Comparison of ENCODE assay signal across 19 cellular contexts in the genomic region with DNA sequence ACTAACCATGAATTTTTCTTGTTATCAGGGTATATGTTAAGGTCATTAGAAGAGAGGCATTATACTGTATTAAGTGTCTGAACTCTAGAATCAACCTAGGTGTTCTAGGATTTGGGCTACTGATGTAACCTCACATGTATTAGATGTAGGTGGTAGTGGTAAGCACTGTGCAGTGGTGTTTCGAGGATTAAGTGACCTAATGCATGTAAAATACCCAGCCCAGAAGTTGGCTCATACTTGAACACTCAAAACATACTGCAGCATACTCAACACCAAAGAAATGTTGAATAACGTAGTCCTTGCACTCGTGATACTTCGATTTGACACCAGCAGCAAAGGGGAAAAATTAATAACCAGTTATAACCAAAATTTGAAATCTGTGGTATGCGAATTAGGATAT. TPM values are rescaled to one million over a fixed set of nuclear protein-coding genes. Genes with fewer than 3 reads are reported as not detected.
DNase-seq lines count a peak whose midpoint lies in the region; ATAC-seq, FAIRE-seq and TF ChIP-seq lines count a peak whose summit lies in the region.
"Had no signal": no experiment of that assay in that cellular context is flagged by ENCODE, and none has a peak within 500 bp of the region (broad histone marks: within the 10 kb centered on the region; RNA-seq: fewer than 3 reads in every experiment).

No MANE protein-coding gene starts in this region.

- in situ Hi-C loops in HepG2 (cut with HindIII; ENCODE audit: extremely low pct_ligation_motif_present, low pct_unique_long_range_greater_than_20kb) (no loop called here), GM12878 (cut with MboI) (no loop called here)

- RAD21 ChIA-PET in GM12878 (lab: Charles Lee; ENCODE audit: unreplicated experiment): no interaction called here

- TF ChIP-seq RAD21 in HepG2 (CRISPR knock-in tag; IDR thresholded peaks at IDR 0.05) (no peak), GM12878 (IDR thresholded peaks at IDR 0.05; ENCODE audit: insufficient read depth, low read depth, low read length) (no peak)

- H3K27ac Mint-ChIP-seq in activated T-cell treated with anti-CD3 and anti-CD28 coated beads, Interleukin-2, amount 50 U/mL, for 24 hours: peak overlapping the region; percentile 19
- H3K27ac Mint-ChIP-seq in stimulated activated effector memory CD8-positive, alpha-beta T cell treated with anti-CD3 and anti-CD28 coated beads, Interleukin-12 subunit alpha, Interleukin-12 subunit beta, amount 100 ng/mL, for 72 hours: peak overlapping the region; percentile 2
- H3K27ac Mint-ChIP-seq: HFFc6 had no signal

- TF ChIP-seq POLR2A in HepG2 (IDR thresholded peaks at IDR 0.05; ENCODE audit: insufficient read depth in 1 of 2, low read depth in 2 of 2, low read length in 2 of 2) (no peak), right lobe of liver (IDR thresholded peaks at IDR 0.05) (no peak), GM12878 (IDR thresholded peaks at IDR 0.05; ENCODE audit: low read depth, low read length) (no peak)

- TF ChIP-seq CTCF in HepG2 (CRISPR knock-in tag; IDR thresholded peaks at IDR 0.05) (no peak), right lobe of liver (IDR thresholded peaks at IDR 0.05) (no peak), GM12878 (IDR thresholded peaks at IDR 0.05 in 2 of 3, conservative IDR thresholded peaks at IDR 0.05 in 1 of 3; ENCODE audit: control insufficient read depth in 2 of 3, extremely low read depth in 1 of 3, insufficient read depth in 1 of 3, low read depth in 3 of 3, low read length in 3 of 3) (no peak)

- FAIRE-seq in HepG2 (lab: Jason Lieb, UNC) (no peak), GM12878 (lab: Jason Lieb, UNC) (peak; percentile 38)
- FAIRE-seq: D721Med, G401.6, HTR-8/SVneo had no signal

- ATAC-seq in HepG2 (no peak), right lobe of liver (no peak), GM12878 (no peak)
- peak; percentile 80 for ATAC-seq in stimulated activated effector memory CD8-positive, alpha-beta T cell treated with anti-CD3 and anti-CD28 coated beads, Interleukin-12 subunit alpha, Interleukin-12 subunit beta, amount 100 ng/mL, for 72 hours

- H4K20me1 ChIP-seq in HepG2 (ENCODE audit: insufficient read depth, low read length) (no peaks in the 10 kb centered on the region; the same call in 1 of the 2 replicates), GM12878 (ENCODE audit: control insufficient read depth, insufficient read depth) (no peaks in the 10 kb centered on the region)

- SMC1A ChIA-PET in GM12878 (lab: Charles Lee; ENCODE audit: uncharacterized antibody, unreplicated experiment): no interaction called here

- CTCF ChIA-PET in HepG2 (lab: Yijun Ruan, JAX; ENCODE audit: low intra/inter-chr PET ratio, low total read pairs) (no interaction called here), GM12878 (lab: Yijun Ruan, JAX) (no interaction called here)

- TF ChIP-seq EP300 in HepG2 (IDR thresholded peaks at IDR 0.05; ENCODE audit: low read depth in 2 of 2, low read length in 2 of 2) (no peak), HepG2 (CRISPR knock-in tag; IDR thresholded peaks at IDR 0.05; ENCODE audit: borderline replicate concordance) (no peak), GM12878 (IDR thresholded peaks at IDR 0.05; ENCODE audit: borderline replicate concordance in 1 of 2, control insufficient read depth in 1 of 2, low read depth in 2 of 2, low read length in 2 of 2) (no peak)

- H3K4me3 ChIP-seq in HepG2 (replicated peaks in 1 of 3; ENCODE audit: insufficient read depth in 1 of 3, low read depth in 2 of 3, low read length in 3 of 3) (no peak overlapping the region), right lobe of liver (no peak overlapping the region), GM12878 (no peak overlapping the region)
- H3K4me3 ChIP-seq: BLaER1 treated with 17β-estradiol and CSF1 and Interleukin-3, amounts not matched to agents 10 nM and 100 nM had no signal

- no peaks in the 10 kb centered on the region for H3K9me3 ChIP-seq in HepG2 (ENCODE audit: low read length)
- H3K9me3 ChIP-seq in right lobe of liver: no peaks in the 10 kb centered on the region
- H3K9me3 ChIP-seq in GM12878 (replicated peaks; ENCODE audit: control insufficient read depth, insufficient read depth, low read length): peaks cover 2% of the 10 kb centered on the region; the same call in 2 of the 3 replicates

- H3K4me2 ChIP-seq in HepG2 (ENCODE audit: low read depth, low read length) (no peak overlapping the region), GM12878 (ENCODE audit: control insufficient read depth, insufficient read depth) (no peak overlapping the region)
- H3K4me2 ChIP-seq: BLaER1 treated with 17β-estradiol and CSF1 and Interleukin-3, amounts not matched to agents 10 nM and 100 nM had no signal

- DNase-seq in activated T-cell treated with anti-CD3 and anti-CD28 coated beads, Interleukin-2, amount 50 U/mL, for 24 hours: no peak
- no peak for DNase-seq in activated T-cell treated with anti-CD3 and anti-CD28 coated beads for 4 hours
- no peak for DNase-seq in HepG2 (ENCODE audit: low spot score)
- DNase-seq in right lobe of liver: no peak
- no peak for DNase-seq in GM12878 (ENCODE audit: low read depth, low spot score)
- no peak for DNase-seq in stimulated activated effector memory CD8-positive, alpha-beta T cell treated with anti-CD3 and anti-CD28 coated beads, Interleukin-12 subunit alpha, Interleukin-12 subunit beta, amount 100 ng/mL, for 72 hours (ENCODE audit: low spot score in 2 of 2)
- no peak for DNase-seq in C1 segment of cervical spinal cord (lab: John Stamatoyannopoulos, UW)
- no peak for DNase-seq in stimulated activated CD4-positive, alpha-beta T cell treated with anti-CD3 and anti-CD28 coated beads, Interleukin-12 subunit alpha, Interleukin-12 subunit beta, amount 100 ng/mL, for 4 hours
- DNase-seq: ACHN; CD4-positive, alpha-beta memory T cell; DMS153; DMS79 treated with DMSO at 0.1 percent for 48 hours; EL; HCEC 1CT; HFFc6 had no signal

- peaks cover 57% of the 10 kb centered on the region for H3K4me1 Mint-ChIP-seq in activated T-cell treated with anti-CD3 and anti-CD28 coated beads, Interleukin-2, amount 50 U/mL, for 24 hours (ENCODE audit: low read depth)
- peaks cover 33% of the 10 kb centered on the region for H3K4me1 Mint-ChIP-seq in stimulated activated effector memory CD8-positive, alpha-beta T cell treated with anti-CD3 and anti-CD28 coated beads, Interleukin-12 subunit alpha, Interleukin-12 subunit beta, amount 100 ng/mL, for 72 hours

- peaks cover 55% of the 10 kb centered on the region for H3K36me3 Mint-ChIP-seq in activated T-cell treated with anti-CD3 and anti-CD28 coated beads, Interleukin-2, amount 50 U/mL, for 24 hours (ENCODE audit: low read depth)
- H3K36me3 Mint-ChIP-seq in stimulated activated effector memory CD8-positive, alpha-beta T cell treated with anti-CD3 and anti-CD28 coated beads, Interleukin-12 subunit alpha, Interleukin-12 subunit beta, amount 100 ng/mL, for 72 hours: no peaks in the 10 kb centered on the region

- no peak overlapping the region for H3K4me3 Mint-ChIP-seq in activated T-cell treated with anti-CD3 and anti-CD28 coated beads, Interleukin-2, amount 50 U/mL, for 24 hours
- peak overlapping the region; percentile 5 for H3K4me3 Mint-ChIP-seq in stimulated activated effector memory CD8-positive, alpha-beta T cell treated with anti-CD3 and anti-CD28 coated beads, Interleukin-12 subunit alpha, Interleukin-12 subunit beta, amount 100 ng/mL, for 72 hours
- H3K4me3 Mint-ChIP-seq: HFFc6 had no signal

- H3K9me3 Mint-ChIP-seq in activated T-cell treated with anti-CD3 and anti-CD28 coated beads, Interleukin-2, amount 50 U/mL, for 24 hours: no peaks in the 10 kb centered on the region
- H3K9me3 Mint-ChIP-seq in stimulated activated effector memory CD8-positive, alpha-beta T cell treated with anti-CD3 and anti-CD28 coated beads, Interleukin-12 subunit alpha, Interleukin-12 subunit beta, amount 100 ng/mL, for 72 hours: no peaks in the 10 kb centered on the region
- H3K9me3 Mint-ChIP-seq: CD4-positive, alpha-beta memory T cell; HFFc6 had no signal

- POLR2A ChIA-PET in HepG2 (lab: Yijun Ruan, JAX) (no interaction called here), GM12878 (lab: Charles Lee) (no interaction called here)

- no peak overlapping the region for H2AFZ ChIP-seq in HepG2 (ENCODE audit: low read length)
- H2AFZ ChIP-seq in GM12878 (ENCODE audit: control insufficient read depth, low read depth, low read length): no peak overlapping the region

- H3K27ac ChIP-seq in HepG2 (ENCODE audit: extremely low read length, insufficient read depth, low read length): no peak overlapping the region
- no peak overlapping the region for H3K27ac ChIP-seq in right lobe of liver
- no peak overlapping the region for H3K27ac ChIP-seq in GM12878 (ENCODE audit: control insufficient read depth, insufficient read depth)
- H3K27ac ChIP-seq: BLaER1 treated with 17β-estradiol and CSF1 and Interleukin-3, amounts not matched to agents 10 nM and 100 nM had no signal

- H3K9ac ChIP-seq in HepG2 (ENCODE audit: insufficient read depth, low read depth, low read length): no peak overlapping the region
- H3K9ac ChIP-seq in GM12878 (ENCODE audit: control insufficient read depth, insufficient read depth, low read length): no peak overlapping the region
- H3K9ac ChIP-seq: BLaER1 treated with 17β-estradiol and CSF1 and Interleukin-3, amounts not matched to agents 10 nM and 100 nM had no signal

- H3K79me2 ChIP-seq in HepG2 (ENCODE audit: insufficient read depth, low read length): peaks cover 77% of the 10 kb centered on the region
- peaks cover 50% of the 10 kb centered on the region for H3K79me2 ChIP-seq in GM12878 (ENCODE audit: control insufficient read depth, insufficient read depth, low read length)

- H3K27me3 ChIP-seq in HepG2 (ENCODE audit: control insufficient read depth in 1 of 2, insufficient read depth in 2 of 2, low read length in 2 of 2) (no peaks in the 10 kb centered on the region), right lobe of liver (no peaks in the 10 kb centered on the region), GM12878 (replicated peaks in 1 of 2; ENCODE audit: control insufficient read depth in 2 of 2, insufficient read depth in 2 of 2, low read length in 1 of 2) (no peaks in the 10 kb centered on the region)
- H3K27me3 ChIP-seq: BLaER1 treated with 17β-estradiol and CSF1 and Interleukin-3, amounts not matched to agents 10 nM and 100 nM had no signal

- peaks cover 1 to 7% of the 10 kb centered on the region in 2 experiments; a peak in 3 of 5 replicates for H3K36me3 ChIP-seq in HepG2 (replicated peaks in 1 of 2; ENCODE audit: control insufficient read depth in 1 of 2, insufficient read depth in 2 of 2, low read length in 2 of 2)
- no peaks in the 10 kb centered on the region for H3K36me3 ChIP-seq in right lobe of liver
- H3K36me3 ChIP-seq in GM12878 (ENCODE audit: control insufficient read depth in 2 of 2, insufficient read depth in 2 of 2, low read length in 1 of 2): peaks cover 0 to 10% of the 10 kb centered on the region in 2 experiments; a peak in 3 of 4 replicates

- BruUV-seq in HepG2 (replicated peaks; lab: Mats Ljungman, UMichigan): TSS peak; percentile 3
- BruUV-seq in GM12878 (replicated peaks; lab: Mats Ljungman, UMichigan): no TSS peak

- 97% methylated on average over 5 of the region's 5 CpGs for WGBS in HepG2 (ENCODE audit: low lambda C conversion rate)
- WGBS in right lobe of liver (ENCODE audit: insufficient coverage, low coverage, low lambda C conversion rate, missing lambda C conversion rate): 87% methylated on average over 5 of the region's 5 CpGs
- WGBS in GM12878 (ENCODE audit: insufficient coverage, insufficient replicate concordance, low lambda C conversion rate, missing lambda C conversion rate): 100% methylated on average over 5 of the region's 5 CpGs

- intact Hi-C loops in HepG2 (cut with micrococcal nuclease; ENCODE audit: unreplicated experiment): no loop called here
- intact Hi-C loops in right lobe of liver (cut with DNase I): no loop called here
- intact Hi-C loops in GM12878 (cut with micrococcal nuclease; ENCODE audit: unreplicated experiment): no loop called here

- peaks cover 16% of the 10 kb centered on the region for H3K4me1 ChIP-seq in HepG2 (ENCODE audit: insufficient read depth, low read length)
- peaks cover 0 to 33% (median 0%) of the 10 kb centered on the region in 4 donors for H3K4me1 ChIP-seq in right lobe of liver
- peaks cover 17% of the 10 kb centered on the region for H3K4me1 ChIP-seq in GM12878 (ENCODE audit: control insufficient read depth, insufficient read depth, low read length)

- H3K27me3 Mint-ChIP-seq in activated T-cell treated with anti-CD3 and anti-CD28 coated beads, Interleukin-2, amount 50 U/mL, for 24 hours: no peaks in the 10 kb centered on the region
- H3K27me3 Mint-ChIP-seq: CD4-positive, alpha-beta memory T cell had no signal

RNA-seq across cellular contexts. Expression of a gene that starts 48.7 kb away (rescaled TPM):
- total RNA-seq in HepG2 (2016; rRNA removed; fragmentation: Illumina TruSeq; extraction: Trizol): 136 and 167 TPM in 2 replicates
- 33.5 and 40.4 TPM in 2 replicates for total RNA-seq in HepG2 (2016; cell fraction: cytosol; rRNA removed; fragmentation: Illumina TruSeq; extraction: Trizol; ENCODE audit: low read depth)
- total RNA-seq in HepG2 (2016; cell fraction: insoluble cytoplasmic fraction; rRNA removed; fragmentation: Illumina TruSeq; extraction: Trizol): 141 and 159 TPM in 2 replicates
- total RNA-seq in HepG2 (2016; cell fraction: membrane; rRNA removed; fragmentation: Illumina TruSeq; extraction: Trizol): 82.9 and 85.6 TPM in 2 replicates
- total RNA-seq in HepG2 (2016; cell fraction: nucleus; rRNA removed; fragmentation: Illumina TruSeq; extraction: Trizol): 114 and 126 TPM in 2 replicates
- polyA plus RNA-seq in HepG2 (2011; rRNA removed): 117 and 137 TPM in 2 replicates
- 108 and 115 TPM in 2 replicates for polyA plus RNA-seq in HepG2 (2011; cell fraction: cytosol; rRNA removed)
- polyA plus RNA-seq in HepG2 (2011; cell fraction: nucleus; rRNA removed): 73.5 and 79.1 TPM in 2 replicates
- polyA plus RNA-seq in HepG2 (2012): 77.5 and 90.6 TPM in 2 replicates
- 5.6 and 6.8 TPM in 2 replicates for polyA plus RNA-seq in HepG2 (2016; cell fraction: cytosol; fragmentation: Illumina TruSeq; extraction: Trizol; ENCODE audit: low read depth)
- 101 and 120 TPM in 2 replicates for polyA plus RNA-seq in HepG2 (2016; cell fraction: insoluble cytoplasmic fraction; fragmentation: Illumina TruSeq; extraction: Trizol; ENCODE audit: low read depth)
- polyA plus RNA-seq in HepG2 (2016; cell fraction: membrane; fragmentation: Illumina TruSeq; extraction: Trizol; ENCODE audit: low read depth): 23.6 and 26.7 TPM in 2 replicates
- polyA plus RNA-seq in HepG2 (2016; cell fraction: nucleus; fragmentation: Illumina TruSeq; extraction: Trizol; ENCODE audit: insufficient read depth, low read depth): 50.1 and 57.9 TPM in 2 replicates
- 195 and 554 TPM in 2 replicates for polyA minus RNA-seq in HepG2 (2011; rRNA and poly(A)+ RNA removed; ENCODE audit: low replicate concordance)
- polyA minus RNA-seq in HepG2 (2011; cell fraction: cytosol; rRNA and poly(A)+ RNA removed): 175 and 185 TPM in 2 replicates
- 261 and 310 TPM in 2 replicates for polyA minus RNA-seq in HepG2 (2011; cell fraction: nucleus; rRNA and poly(A)+ RNA removed)
- 10 to 100 TPM; 47.6 to 80.8 (median 76.3) TPM for total RNA-seq in right lobe of liver
- total RNA-seq in GM12878 (2013; cell fraction: nucleolus; rRNA removed): 93.7 and 101 TPM in 2 replicates
- total RNA-seq in GM12878 (2014; rRNA removed): 43.7 and 46.4 TPM in 2 replicates
- 47.8 and 52.5 TPM in 2 replicates for total RNA-seq in GM12878 (2014; rRNA removed; fragmentation: Illumina TruSeq; extraction: Trizol)
- 50.7 and 54.5 TPM in 2 replicates for total RNA-seq in GM12878 (2021)
- 28.6 TPM for polyA plus RNA-seq in GM12878 (2011; ENCODE audit: low read depth)
- 62.3 and 68.4 TPM in 2 replicates for polyA plus RNA-seq in GM12878 (2011; rRNA removed)
- polyA plus RNA-seq in GM12878 (2011; cell fraction: cytosol; rRNA removed): 73.9 and 89.7 TPM in 2 replicates
- polyA plus RNA-seq in GM12878 (2011; cell fraction: nucleus; rRNA removed): 42.5 and 60.8 TPM in 2 replicates
- polyA plus RNA-seq in GM12878 (2012): 15.4 and 24.9 TPM in 2 replicates
- polyA plus RNA-seq in GM12878 (2014; fragmentation: Illumina TruSeq; extraction: Trizol): 54.6 and 72.5 TPM in 2 replicates
- 10 to 100 TPM; 10.7 to 27.1 TPM for polyA plus RNA-seq in GM12878 (2014; fragmentation: Nextera tagmentation; extraction: Ambion mirVana)
- 31.4 and 35.0 TPM in 2 replicates for polyA plus RNA-seq in GM12878 (2014; rRNA removed)
- polyA plus RNA-seq in GM12878 (2016; fragmentation: Nextera tagmentation; extraction: Ambion mirVana): 1 to 10 TPM; 4.7 to 4.8 TPM
- polyA minus RNA-seq in GM12878 (2011; rRNA and poly(A)+ RNA removed): 203 and 222 TPM in 2 replicates
- 55.9 and 69.2 TPM in 2 replicates for polyA minus RNA-seq in GM12878 (2011; cell fraction: cytosol; rRNA and poly(A)+ RNA removed)
- polyA minus RNA-seq in GM12878 (2011; cell fraction: nucleus; rRNA and poly(A)+ RNA removed): 55.2 and 80.6 TPM in 2 replicates
